In the genomic region with DNA sequence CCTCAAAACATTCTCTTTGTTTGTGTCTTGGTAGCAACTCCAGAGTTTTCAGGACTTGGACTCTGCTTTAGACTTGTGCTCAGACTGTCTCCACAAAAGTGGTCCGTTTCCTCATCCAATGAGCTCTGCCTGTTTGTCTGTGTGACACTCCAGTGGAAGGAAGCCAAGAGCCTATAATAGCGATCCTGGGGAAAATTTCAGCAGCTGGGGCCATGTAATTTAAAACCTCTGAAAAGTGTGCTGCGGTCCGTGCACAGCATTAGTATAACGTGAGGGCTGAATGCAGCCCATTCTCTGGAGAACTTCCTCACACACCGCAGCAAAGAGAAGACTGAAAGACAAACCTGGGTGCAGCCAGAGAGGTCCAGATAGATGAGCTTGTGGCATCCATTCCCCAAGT, we compare ENCODE assay signal across 9 cellular contexts. TPM values are rescaled to one million over a fixed set of nuclear protein-coding genes. Genes with fewer than 3 reads are reported as not detected.
DNase-seq lines count a peak whose midpoint lies in the region; ATAC-seq, FAIRE-seq and TF ChIP-seq lines count a peak whose summit lies in the region.
"Had no signal": no experiment of that assay in that cellular context is flagged by ENCODE, and none has a peak within 500 bp of the region (broad histone marks: within the 10 kb centered on the region; RNA-seq: fewer than 3 reads in every experiment).

A gene with protein sequence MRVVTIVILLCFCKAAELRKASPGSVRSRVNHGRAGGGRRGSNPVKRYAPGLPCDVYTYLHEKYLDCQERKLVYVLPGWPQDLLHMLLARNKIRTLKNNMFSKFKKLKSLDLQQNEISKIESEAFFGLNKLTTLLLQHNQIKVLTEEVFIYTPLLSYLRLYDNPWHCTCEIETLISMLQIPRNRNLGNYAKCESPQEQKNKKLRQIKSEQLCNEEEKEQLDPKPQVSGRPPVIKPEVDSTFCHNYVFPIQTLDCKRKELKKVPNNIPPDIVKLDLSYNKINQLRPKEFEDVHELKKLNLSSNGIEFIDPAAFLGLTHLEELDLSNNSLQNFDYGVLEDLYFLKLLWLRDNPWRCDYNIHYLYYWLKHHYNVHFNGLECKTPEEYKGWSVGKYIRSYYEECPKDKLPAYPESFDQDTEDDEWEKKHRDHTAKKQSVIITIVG (plus strand): TSS at position 259 of the 400 bp plus-strand sequence. CDS start 20,914 bp downstream, outside the sequence.

- no peak for TF ChIP-seq POLR2A in sigmoid colon (IDR thresholded peaks at IDR 0.05)
- TF ChIP-seq POLR2A in GM12892 (IDR thresholded peaks at IDR 0.05; ENCODE audit: low read depth, low read length): no peak

- DNase-seq in GOT3 (lab: John Stamatoyannopoulos, UW): peak; percentile 19
- peak; percentile 84 to 88 for DNase-seq in NCI-H526 (lab: John Stamatoyannopoulos, UW)
- no peak for DNase-seq in frontal cortex (ENCODE audit: low spot score in 2 of 2)
- DNase-seq in sigmoid colon: no peak
- DNase-seq in progenitor cell of endocrine pancreas (ENCODE audit: low spot score, unreplicated experiment): no peak
- no peak for DNase-seq in pons (ENCODE audit: low spot score)
- no peak for DNase-seq in GM12892 (ENCODE audit: insufficient read length)

- peak within 1 kb of the TSS in 3 of 4 donors; percentile 1 to 6 (median 3) for H3K4me3 ChIP-seq in sigmoid colon

- H3K27me3 Mint-ChIP-seq in progenitor cell of endocrine pancreas: no peaks in the 10 kb centered on the region
- H3K27me3 Mint-ChIP-seq: stimulated activated naive CD8-positive, alpha-beta T cell treated with anti-CD3 and anti-CD28 coated beads, Interleukin-15, Interleukin-2, amounts not matched to agents 100 ng/mL and 50 ng/mL, for 24 hours had no signal

- peaks cover 5% of the 10 kb centered on the region for H3K36me3 Mint-ChIP-seq in progenitor cell of endocrine pancreas (ENCODE audit: insufficient read depth)

- 58 to 81% methylated on average over 6 of the region's 6 CpGs for WGBS in sigmoid colon, 2 donors

- H3K4me1 Mint-ChIP-seq in progenitor cell of endocrine pancreas (ENCODE audit: low read depth): no peaks in the 10 kb centered on the region

- peak within 1 kb of the TSS in 2 of 4 donors; percentile 28 to 35 for H3K27ac ChIP-seq in sigmoid colon

- H3K27ac Mint-ChIP-seq in progenitor cell of endocrine pancreas: no peak within 1 kb of the TSS
- H3K27ac Mint-ChIP-seq: stimulated activated naive CD8-positive, alpha-beta T cell treated with anti-CD3 and anti-CD28 coated beads, Interleukin-15, Interleukin-2, amounts not matched to agents 100 ng/mL and 50 ng/mL, for 24 hours had no signal

- no peaks in the 10 kb centered on the region for H3K27me3 ChIP-seq in sigmoid colon

- TF ChIP-seq CTCF in sigmoid colon (IDR thresholded peaks at IDR 0.05): no peak
- no peak for TF ChIP-seq CTCF in progenitor cell of endocrine pancreas (IDR thresholded peaks at IDR 0.05; ENCODE audit: unreplicated experiment)

- intact Hi-C loops in sigmoid colon (cut with DNase I): no loop called here

- FAIRE-seq in frontal cortex (lab: Jason Lieb, UNC) (no peak), GM12892 (lab: Jason Lieb, UNC) (no peak)

- no peak within 1 kb of the TSS for H3K4me3 Mint-ChIP-seq in progenitor cell of endocrine pancreas (ENCODE audit: low read depth)
- H3K4me3 Mint-ChIP-seq: stimulated activated naive CD8-positive, alpha-beta T cell treated with anti-CD3 and anti-CD28 coated beads, Interleukin-15, Interleukin-2, amounts not matched to agents 100 ng/mL and 50 ng/mL, for 24 hours had no signal

- no peaks in the 10 kb centered on the region for H3K36me3 ChIP-seq in sigmoid colon

- no peaks in the 10 kb centered on the region for H3K9me3 ChIP-seq in sigmoid colon

- no peaks in the 10 kb centered on the region for H3K9me3 Mint-ChIP-seq in progenitor cell of endocrine pancreas (ENCODE audit: low read depth)
- H3K9me3 Mint-ChIP-seq: stimulated activated naive CD8-positive, alpha-beta T cell treated with anti-CD3 and anti-CD28 coated beads, Interleukin-15, Interleukin-2, amounts not matched to agents 100 ng/mL and 50 ng/mL, for 24 hours had no signal

- TF ChIP-seq EP300 in sigmoid colon (IDR thresholded peaks at IDR 0.05): no peak

- H3K4me1 ChIP-seq in sigmoid colon: no peaks in the 10 kb centered on the region

- ATAC-seq in HG03159 (IDR thresholded peaks at IDR 0.05; ENCODE audit: unreplicated experiment): no peak

RNA-seq across cellular contexts. Expression of the gene that starts here (rescaled TPM):
- total RNA-seq in frontal cortex (15.5 TPM), sigmoid colon (1 to 10 TPM in 3 of 4 donors, under 1 TPM in 1; 0.41 to 5.5 (median 1.8) TPM), progenitor cell of endocrine pancreas (1.3 and 2.3 TPM in 2 replicates)
- under 1 TPM in 2 of 3 donors, not detected in 1; 0.58 to 0.69 TPM for polyA plus RNA-seq in sigmoid colon
- polyA plus RNA-seq in GM12892 (2012; ENCODE audit: missing spikeins): not detected

Comparison
In these comparisons a context has a peak if more than half of its experiments do, and no peak if none do; other contexts are left out.
1. DNase-seq: peak in GOT3 (single experiment) and NCI-H526 (2 of 2); none in frontal cortex (0 of 2), sigmoid colon (single experiment), progenitor cell of endocrine pancreas (single experiment), pons (single experiment) and GM12892 (single experiment).